Comparison of ENCODE assay signal across 8 cellular contexts in the genomic region with DNA sequence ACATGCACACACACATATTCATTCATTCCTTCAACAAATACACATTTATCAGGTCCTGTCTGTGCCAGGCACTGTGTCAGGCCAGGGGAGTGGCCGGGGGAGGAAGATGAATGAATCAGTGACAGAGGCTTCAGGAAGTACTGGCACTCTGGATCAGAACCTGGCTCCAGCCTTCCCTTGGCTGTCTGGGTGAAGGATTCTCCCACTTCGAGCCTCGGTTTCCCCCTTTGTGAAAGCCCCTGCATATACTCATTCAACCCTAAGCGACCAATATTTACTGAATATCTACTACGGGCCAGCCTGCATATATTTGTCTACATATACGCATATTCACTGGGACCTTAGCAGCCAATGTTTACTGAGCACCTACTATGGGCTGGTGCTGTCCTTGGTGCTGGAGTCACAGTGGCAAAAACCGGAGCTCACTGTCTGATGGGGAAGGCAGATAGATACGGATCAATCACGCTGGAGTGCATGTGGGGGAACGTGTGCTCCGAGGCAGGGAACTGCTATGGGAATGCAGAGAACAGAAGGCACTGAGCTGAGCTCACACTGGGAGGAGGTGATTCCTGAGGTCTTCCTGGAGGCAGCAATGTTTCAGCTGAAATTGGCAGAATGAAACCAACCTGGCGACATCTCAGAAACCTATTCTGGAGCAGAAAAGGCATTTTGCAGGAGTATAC. TPM values are rescaled to one million over a fixed set of nuclear protein-coding genes. Genes with fewer than 3 reads are reported as not detected.
DNase-seq lines count a peak whose midpoint lies in the region; ATAC-seq and TF ChIP-seq lines count a peak whose summit lies in the region.

No MANE protein-coding gene starts in this region.

- no peak for DNase-seq in CD4-positive, alpha-beta T cell
- DNase-seq in cardiac fibroblast (ENCODE audit: low read depth in 2 of 2) (no peak), mucosa of descending colon (peak in 2 of 3 donors; percentile 34 to 46), NCI-H2227 treated with DMSO at 0.1 percent for 48 hours (lab: John Stamatoyannopoulos, UW) (no peak), SW480 (ENCODE audit: low spot score) (no peak)
- no peak for DNase-seq in activated CD8-positive, alpha-beta memory T cell treated with anti-CD3 and anti-CD28 coated beads, Interleukin-2, amount 50 U/mL, for 4 hours

- H3K27me3 ChIP-seq in CD4-positive, alpha-beta T cell (ENCODE audit: control insufficient read depth, insufficient read depth, low read length): no peaks in the 10 kb centered on the region
- peaks cover 18% of the 10 kb centered on the region for H3K27me3 ChIP-seq in KMS-11 (ENCODE audit: insufficient read depth, low read depth)

- no peaks in the 10 kb centered on the region for H3K79me2 ChIP-seq in KMS-11 (ENCODE audit: insufficient read depth, low read depth)

- no peak overlapping the region for H3K4me3 ChIP-seq in KMS-11 (IDR thresholded peaks at IDR 0.05; ENCODE audit: insufficient read depth, low read depth, low read length)
- H3K4me3 ChIP-seq in cardiac fibroblast (replicated peaks in 1 of 2; ENCODE audit: low read depth in 2 of 2, low read length in 2 of 2): peak overlapping the region; percentile 65 to 99
- H3K4me3 ChIP-seq in mucosa of descending colon: peak overlapping the region; percentile 59

- H3K4me1 Mint-ChIP-seq in CD4-positive, alpha-beta T cell (ENCODE audit: low read depth): peaks cover 36% of the 10 kb centered on the region

- H3K9me3 Mint-ChIP-seq in CD4-positive, alpha-beta T cell: no peaks in the 10 kb centered on the region

- ATAC-seq in CD4-positive, alpha-beta T cell (ENCODE audit: poor library complexity): no peak
- ATAC-seq in mucosa of descending colon (peak; percentile 31), GM19395 (IDR thresholded peaks at IDR 0.05; ENCODE audit: unreplicated experiment) (no peak)

- no peaks in the 10 kb centered on the region for H3K27me3 Mint-ChIP-seq in CD4-positive, alpha-beta T cell

- no peaks in the 10 kb centered on the region for H3K9me3 ChIP-seq in CD4-positive, alpha-beta T cell (ENCODE audit: control insufficient read depth, low read length)
- H3K9me3 ChIP-seq in mucosa of descending colon: no peaks in the 10 kb centered on the region

- peak overlapping the region; percentile 65 for H3K4me2 ChIP-seq in KMS-11

- peak overlapping the region; percentile 52 for H3K27ac ChIP-seq in CD4-positive, alpha-beta T cell (ENCODE audit: low read depth, low read length)
- no peak overlapping the region for H3K27ac ChIP-seq in KMS-11

- H3K4me3 Mint-ChIP-seq in CD4-positive, alpha-beta T cell: peak overlapping the region; percentile 89

- no peaks in the 10 kb centered on the region for H4K20me1 ChIP-seq in KMS-11 (ENCODE audit: insufficient read depth)

- H2AFZ ChIP-seq in KMS-11 (ENCODE audit: low read depth): peak overlapping the region; percentile 83

- H3K9ac ChIP-seq in KMS-11: peak overlapping the region; percentile 14; the same call in 1 of the 2 replicates

- CTCF ChIA-PET in CD4-positive, alpha-beta T cell (lab: Charles Lee): interaction anchor here (0.9 to 4.7 kb wide), 3 partner anchors 18 to 51 kb away, joined by 3 to 19 read pairs (median 4); a partner anchor contains a TSS

- H3K4me1 ChIP-seq in KMS-11 (ENCODE audit: low read depth, poor library complexity, severe bottlenecking): no peaks in the 10 kb centered on the region
- H3K4me1 ChIP-seq in mucosa of descending colon (ENCODE audit: low read depth): peaks cover 11% of the 10 kb centered on the region

- intact Hi-C loops in CD4-positive, alpha-beta T cell (cut with DNase I, micrococcal nuclease): loop anchor here (2.0 kb wide), 2 partner anchors 18 to 54 kb away; a partner anchor contains a TSS
- intact Hi-C loops in mucosa of descending colon (cut with DNase I, micrococcal nuclease): no loop called here

- no peak for TF ChIP-seq CTCF in CD4-positive, alpha-beta T cell (IDR thresholded peaks at IDR 0.05)
- no peak for TF ChIP-seq CTCF in KMS-11 (conservative IDR thresholded peaks at IDR 0.05; ENCODE audit: low read depth, low read length)
- TF ChIP-seq CTCF in cardiac fibroblast (IDR thresholded peaks at IDR 0.05; ENCODE audit: low read depth, low read length): no peak
- TF ChIP-seq CTCF in mucosa of descending colon (IDR thresholded peaks at IDR 0.05): no peak

- H3K36me3 ChIP-seq in KMS-11 (ENCODE audit: insufficient read depth): no peaks in the 10 kb centered on the region
- H3K36me3 ChIP-seq in mucosa of descending colon (ENCODE audit: low read depth): no peaks in the 10 kb centered on the region

- H3K27ac Mint-ChIP-seq in CD4-positive, alpha-beta T cell: peak overlapping the region; percentile 86

- POLR2A ChIA-PET in CD4-positive, alpha-beta T cell (lab: Charles Lee): interaction anchor here (0.7 to 2.7 kb wide), 9 partner anchors 18 to 174 kb away, joined by 3 to 18 read pairs (median 4); a partner anchor contains a TSS

- H3K36me3 Mint-ChIP-seq in CD4-positive, alpha-beta T cell (ENCODE audit: low read depth): peaks cover 21% of the 10 kb centered on the region

RNA-seq across cellular contexts. Expression of a gene that starts 0.6 kb away (rescaled TPM):
- 1 to 10 TPM; 6.7 to 7.1 TPM for total RNA-seq in CD4-positive, alpha-beta T cell
- total RNA-seq in mucosa of descending colon: 10 to 100 TPM in 1 of 3 donors, 1 to 10 TPM in 2; 6.2 to 13.6 (median 7.2) TPM

RNA-seq across cellular contexts. Expression of a gene that starts 18.0 kb away (rescaled TPM):
- 1 to 10 TPM; 5.5 to 7.3 TPM for total RNA-seq in CD4-positive, alpha-beta T cell
- total RNA-seq in mucosa of descending colon: 10 to 100 TPM; 15.7 to 20.3 (median 20.0) TPM

RNA-seq across cellular contexts. Expression of a gene that starts 18.8 kb away (rescaled TPM):
- 10 to 100 TPM in 1 of 2 experiments, 1 to 10 TPM in 1; 9.6 to 10.3 TPM for total RNA-seq in CD4-positive, alpha-beta T cell
- 10 to 100 TPM; 25.5 to 27.1 (median 26.5) TPM for total RNA-seq in mucosa of descending colon

RNA-seq across cellular contexts. Expression of a gene that starts 24.2 kb away (rescaled TPM):
- 10 to 100 TPM; 12.0 to 12.9 TPM for total RNA-seq in CD4-positive, alpha-beta T cell
- total RNA-seq in mucosa of descending colon: 10 to 100 TPM; 12.7 to 18.5 (median 13.2) TPM

RNA-seq across cellular contexts. Expression of a gene that starts 35.9 kb away (rescaled TPM):
- not detected for total RNA-seq in CD4-positive, alpha-beta T cell
- total RNA-seq in mucosa of descending colon: under 1 TPM in 2 of 3 donors, not detected in 1; 0.34 to 0.54 TPM

Comparison
In these comparisons a context has a peak if more than half of its experiments do, and no peak if none do; other contexts are left out.
1. DNase-seq: peak in mucosa of descending colon (2 of 3); none in CD4-positive, alpha-beta T cell (0 of 10), cardiac fibroblast (0 of 2), NCI-H2227 treated with DMSO at 0.1 percent for 48 hours (single experiment), SW480 (single experiment) and activated CD8-positive, alpha-beta memory T cell treated with anti-CD3 and anti-CD28 coated beads, Interleukin-2, amount 50 U/mL, for 4 hours (single experiment).
2. intact Hi-C loops: an anchor here in CD4-positive, alpha-beta T cell (2.0 kb wide); none called in mucosa of descending colon.